ENCODE assay signal across 1 cellular context in the genomic region with DNA sequence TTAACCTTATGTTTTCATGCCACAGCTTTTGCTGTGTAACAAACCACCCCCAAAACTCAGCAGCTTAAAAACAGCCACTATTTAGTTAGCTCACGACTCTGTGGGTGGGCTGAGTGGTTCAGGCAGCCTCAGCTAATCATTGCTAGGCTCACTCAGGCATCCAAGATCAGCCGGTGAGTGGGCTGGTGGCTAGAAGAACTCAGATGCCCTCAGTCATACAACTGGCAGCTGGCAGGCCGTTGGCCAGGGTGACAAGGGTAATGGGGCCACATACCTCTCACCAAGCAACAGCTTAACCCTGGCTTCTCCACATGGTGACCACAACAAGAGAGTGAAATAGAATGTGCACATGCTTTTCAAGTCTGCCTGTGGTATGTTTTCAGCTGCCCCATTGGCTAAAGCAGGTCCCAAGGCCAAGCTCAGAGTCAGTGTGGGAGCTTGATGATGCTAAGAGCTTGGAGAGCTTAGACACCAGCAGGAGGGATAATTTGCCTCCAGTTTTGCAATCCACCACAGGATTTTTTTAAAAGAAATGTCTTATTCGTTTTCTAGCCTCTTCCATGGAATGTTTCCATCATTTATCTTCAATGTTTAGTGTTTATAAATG.
TF ChIP-seq lines count a peak whose summit lies in the region.

No MANE protein-coding gene starts in this region.

TF ChIP-seq in WTC11, 78 proteins besides CTCF, POLR2A, EP300 and RAD21 (continued from another document):
- TF ChIP-seq AFF4 (CRISPR knock-in tag; IDR thresholded peaks at IDR 0.05; ENCODE audit: borderline replicate concordance) (no peak), ZNF317 (CRISPR knock-in tag; IDR thresholded peaks at IDR 0.05; ENCODE audit: borderline replicate concordance, low read depth) (no peak)
